In the genomic region with DNA sequence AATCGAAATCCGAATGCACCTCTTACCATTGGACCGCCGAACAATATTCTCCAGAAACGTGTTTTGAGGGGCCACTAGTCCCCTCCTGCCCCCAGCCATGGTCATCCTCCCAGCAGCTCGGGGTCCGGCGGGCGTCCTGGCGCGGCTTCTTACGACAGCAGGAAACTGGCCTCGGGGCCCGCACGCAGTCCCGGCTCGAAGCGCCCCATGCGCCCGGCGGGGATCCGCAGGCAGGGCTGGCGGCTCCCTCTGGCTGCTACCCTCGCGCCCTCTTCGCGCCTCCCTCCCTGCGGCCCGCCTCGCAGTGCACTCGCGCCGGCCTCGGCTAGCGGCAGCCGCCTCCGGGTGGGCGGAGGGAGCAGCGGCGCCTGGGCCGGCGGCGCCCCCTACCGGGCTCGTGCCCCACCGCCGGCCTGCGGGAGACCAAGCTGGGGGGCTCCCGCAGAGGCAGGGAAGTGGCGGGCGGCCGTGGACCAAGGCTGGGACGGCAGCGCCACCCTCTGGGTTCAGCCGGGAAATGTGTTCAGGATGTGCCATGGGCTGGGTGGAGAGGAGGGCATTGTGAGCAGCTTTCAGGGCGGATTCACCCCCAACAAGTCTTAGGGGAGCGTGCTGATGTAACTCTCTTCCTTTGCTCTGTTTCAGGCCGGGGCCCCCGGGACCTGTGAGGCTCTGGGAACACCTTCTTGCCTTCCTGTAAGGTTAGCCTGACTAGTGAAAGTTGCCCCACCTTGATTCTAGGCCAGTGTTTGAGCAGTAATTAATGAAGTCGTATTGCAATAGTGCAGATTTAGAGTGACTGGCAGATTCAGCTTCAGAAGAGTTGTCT, we compare ENCODE assay signal across 8 cellular contexts. TPM values are rescaled to one million over a fixed set of nuclear protein-coding genes. Genes with fewer than 3 reads are reported as not detected.
DNase-seq lines count a peak whose midpoint lies in the region; ATAC-seq and TF ChIP-seq lines count a peak whose summit lies in the region.

A gene with protein sequence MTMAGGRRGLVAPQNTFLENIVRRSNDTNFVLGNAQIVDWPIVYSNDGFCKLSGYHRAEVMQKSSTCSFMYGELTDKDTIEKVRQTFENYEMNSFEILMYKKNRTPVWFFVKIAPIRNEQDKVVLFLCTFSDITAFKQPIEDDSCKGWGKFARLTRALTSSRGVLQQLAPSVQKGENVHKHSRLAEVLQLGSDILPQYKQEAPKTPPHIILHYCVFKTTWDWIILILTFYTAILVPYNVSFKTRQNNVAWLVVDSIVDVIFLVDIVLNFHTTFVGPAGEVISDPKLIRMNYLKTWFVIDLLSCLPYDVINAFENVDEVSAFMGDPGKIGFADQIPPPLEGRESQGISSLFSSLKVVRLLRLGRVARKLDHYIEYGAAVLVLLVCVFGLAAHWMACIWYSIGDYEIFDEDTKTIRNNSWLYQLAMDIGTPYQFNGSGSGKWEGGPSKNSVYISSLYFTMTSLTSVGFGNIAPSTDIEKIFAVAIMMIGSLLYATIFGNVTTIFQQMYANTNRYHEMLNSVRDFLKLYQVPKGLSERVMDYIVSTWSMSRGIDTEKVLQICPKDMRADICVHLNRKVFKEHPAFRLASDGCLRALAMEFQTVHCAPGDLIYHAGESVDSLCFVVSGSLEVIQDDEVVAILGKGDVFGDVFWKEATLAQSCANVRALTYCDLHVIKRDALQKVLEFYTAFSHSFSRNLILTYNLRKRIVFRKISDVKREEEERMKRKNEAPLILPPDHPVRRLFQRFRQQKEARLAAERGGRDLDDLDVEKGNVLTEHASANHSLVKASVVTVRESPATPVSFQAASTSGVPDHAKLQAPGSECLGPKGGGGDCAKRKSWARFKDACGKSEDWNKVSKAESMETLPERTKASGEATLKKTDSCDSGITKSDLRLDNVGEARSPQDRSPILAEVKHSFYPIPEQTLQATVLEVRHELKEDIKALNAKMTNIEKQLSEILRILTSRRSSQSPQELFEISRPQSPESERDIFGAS (minus strand): TSS at position 308 of the 829 bp plus-strand sequence. CDS start 203 bp downstream, at position 105.

- DNase-seq in NCI-H1436 (lab: John Stamatoyannopoulos, UW): peak; percentile 93
- DNase-seq in T-helper 9 cell: peak; percentile 54
- DNase-seq in astrocyte of the spinal cord (ENCODE audit: low read depth, low spot score): peak; percentile 83
- DNase-seq in iPS DF 6.9 (ENCODE audit: low read depth, low spot score): peak; percentile 70
- DNase-seq in skeletal muscle cell (ENCODE audit: low read depth): peak; percentile 25
- DNase-seq in mesenteric fat pad (ENCODE audit: low spot score): no peak

- H3K27ac ChIP-seq in iPS DF 6.9 (ENCODE audit: low read length): no peak within 1 kb of the TSS

- H3K4me3 ChIP-seq in astrocyte of the spinal cord (ENCODE audit: low read depth, low read length) (peak within 1 kb of the TSS; percentile 56), iPS DF 6.9 (ENCODE audit: low read length) (peak within 1 kb of the TSS; percentile 26; the same call in 1 of the 2 replicates), skeletal muscle cell (ENCODE audit: low read depth, low read length) (peak within 1 kb of the TSS; percentile 58)

- ATAC-seq in GM18498 (IDR thresholded peaks at IDR 0.05; ENCODE audit: unreplicated experiment) (peak; percentile 91), HG02852 (IDR thresholded peaks at IDR 0.05; ENCODE audit: unreplicated experiment) (peak; percentile 81)

- no peaks in the 10 kb centered on the region for H3K4me1 ChIP-seq in iPS DF 6.9 (ENCODE audit: control insufficient read depth, insufficient read depth, low read length)

- in situ Hi-C loops in astrocyte of the spinal cord (cut with HindIII; ENCODE audit: low sequenced_read_pairs): no loop called here

- no peaks in the 10 kb centered on the region for H3K36me3 ChIP-seq in iPS DF 6.9 (ENCODE audit: control insufficient read depth, insufficient read depth, low read length)

- H3K9me3 ChIP-seq in iPS DF 6.9 (ENCODE audit: control insufficient read depth, insufficient read depth, low read length): no peaks in the 10 kb centered on the region

- peaks cover 8% of the 10 kb centered on the region; the same call in 1 of the 2 replicates for H3K27me3 ChIP-seq in iPS DF 6.9 (ENCODE audit: control insufficient read depth, insufficient read depth, low read length)

- peak; percentile 78 for TF ChIP-seq CTCF in astrocyte of the spinal cord (IDR thresholded peaks at IDR 0.05; ENCODE audit: low read depth, low read length)

- WGBS in iPS DF 6.9 (ENCODE audit: insufficient coverage, insufficient read length): no CpG with 5 or more reads among the region's 60 CpGs

RNA-seq across cellular contexts. Expression of the gene that starts here (rescaled TPM):
- 0.26 TPM for total RNA-seq in mesenteric fat pad
